9 cellular contexts compared by ENCODE assay signal in genomic region chr17:45234641-45235040, GRCh38. TPM values are rescaled to one million over a fixed set of nuclear protein-coding genes. Genes with fewer than 3 reads are reported as not detected.
DNase-seq lines count a peak whose midpoint lies in the region; ATAC-seq and TF ChIP-seq lines count a peak whose summit lies in the region.
"Had no signal": no experiment of that assay in that cellular context is flagged by ENCODE, and none has a peak within 500 bp of the region (broad histone marks: within the 10 kb centered on the region; RNA-seq: fewer than 3 reads in every experiment).

No MANE protein-coding gene starts in this region.

- H2AFZ ChIP-seq in SK-N-SH (ENCODE audit: low read depth), result no peak overlapping the region

- no peak for TF ChIP-seq EP300 in SK-N-SH (IDR thresholded peaks at IDR 0.05; ENCODE audit: borderline replicate concordance in 1 of 2, low read depth in 1 of 2, low read length in 1 of 2)

- POLR2A ChIA-PET in HEK293 (lab: Yijun Ruan, JAX), result no interaction called here
- POLR2A ChIA-PET in SK-N-SH (lab: Yijun Ruan, JAX), result no interaction called here

- ATAC-seq in CD4-positive, CD25-positive, alpha-beta regulatory T cell (ENCODE audit: low read depth in 2 of 2), result peak; percentile 33 to 64
- peak; percentile 69 for ATAC-seq in effector memory CD8-positive, alpha-beta T cell (replicated peaks)
- ATAC-seq in GM19035 (IDR thresholded peaks at IDR 0.05; ENCODE audit: unreplicated experiment) (no peak), HG02970 (IDR thresholded peaks at IDR 0.05; ENCODE audit: low FRiP score, unreplicated experiment) (no peak)

- peak overlapping the region; percentile 76 to 92 (median 91) for H3K27ac Mint-ChIP-seq in CD4-positive, CD25-positive, alpha-beta regulatory T cell
- peak overlapping the region; percentile 82 to 100 for H3K27ac Mint-ChIP-seq in effector memory CD8-positive, alpha-beta T cell

- H3F3A ChIP-seq in SK-N-SH (replicated peaks; ENCODE audit: insufficient read depth), result no peaks in the 10 kb centered on the region

- H3K4me3 ChIP-seq in CD4-positive, CD25-positive, alpha-beta regulatory T cell (ENCODE audit: low read depth, low read length), result peak overlapping the region; percentile 26
- H3K4me3 ChIP-seq in HEK293 (ENCODE audit: low read depth, low read length), result no peak overlapping the region
- no peak overlapping the region for H3K4me3 ChIP-seq in SK-N-SH (ENCODE audit: low read depth in 2 of 2, low read length in 1 of 2)

- DNase-seq in CD4-positive, CD25-positive, alpha-beta regulatory T cell, result peak in 2 of 3 donors; percentile 51 to 63
- DNase-seq in SK-N-SH (peak; percentile 79), DMS153 treated with DMSO at 0.1 percent for 48 hours (lab: John Stamatoyannopoulos, UW; ENCODE audit: unreplicated experiment) (no peak)
- no peak for DNase-seq in effector memory CD8-positive, alpha-beta T cell
- DNase-seq in stimulated activated naive CD4-positive, alpha-beta T cell (lab: John Stamatoyannopoulos, UW), result peak; percentile 15 to 45 (median 36)

- CTCF ChIA-PET in HEK293 (lab: Yijun Ruan, JAX), result interaction anchor here (0.5 to 11.7 kb wide), 30 partner anchors 8 to 892 kb away, joined by 3 to 192 read pairs (median 6); partner anchors contain the start of genes ACBD4, FMNL1 and HEXIM1
- CTCF ChIA-PET in SK-N-SH (lab: Yijun Ruan, JAX), result interaction anchor here (0.9 to 11.1 kb wide), 23 partner anchors 11 to 190 kb away, joined by 3 to 232 read pairs (median 10); partner anchors contain the start of genes ACBD4, FMNL1, HEXIM1 and MAP3K14

- TF ChIP-seq CTCF in HEK293 (tag by site-specific recombination; IDR thresholded peaks at IDR 0.05), result peak; percentile 73
- TF ChIP-seq CTCF in SK-N-SH (IDR thresholded peaks at IDR 0.05), result peak; percentile 47

- H3K4me1 ChIP-seq in CD4-positive, CD25-positive, alpha-beta regulatory T cell (ENCODE audit: control insufficient read depth, insufficient read depth, low read length, poor library complexity, severe bottlenecking), result peaks cover 59% of the 10 kb centered on the region
- H3K4me1 ChIP-seq in HEK293 (ENCODE audit: control insufficient read depth, insufficient read depth, low read length), result no peaks in the 10 kb centered on the region
- peaks cover 4 to 13% of the 10 kb centered on the region in 2 experiments; a peak in 2 of 4 replicates for H3K4me1 ChIP-seq in SK-N-SH (ENCODE audit: control insufficient read depth in 1 of 2, insufficient read depth in 2 of 2, low read depth in 1 of 2, low read length in 1 of 2)

- no peaks in the 10 kb centered on the region for H3K9me3 ChIP-seq in CD4-positive, CD25-positive, alpha-beta regulatory T cell (ENCODE audit: control insufficient read depth in 2 of 2, low read length in 2 of 2)
- no peaks in the 10 kb centered on the region for H3K9me3 ChIP-seq in HEK293 (ENCODE audit: control insufficient read depth, insufficient read depth, low read depth, low read length)
- H3K9me3 ChIP-seq in SK-N-SH, result no peaks in the 10 kb centered on the region

- H3K27me3 Mint-ChIP-seq in CD4-positive, CD25-positive, alpha-beta regulatory T cell, result no peaks in the 10 kb centered on the region
- H3K27me3 Mint-ChIP-seq in effector memory CD8-positive, alpha-beta T cell, result no peaks in the 10 kb centered on the region

- peak overlapping the region in 3 of 4 donors; percentile 25 to 73 (median 55) for H3K4me3 Mint-ChIP-seq in CD4-positive, CD25-positive, alpha-beta regulatory T cell
- H3K4me3 Mint-ChIP-seq in effector memory CD8-positive, alpha-beta T cell, result peak overlapping the region; percentile 35 to 49

- TF ChIP-seq RAD21 in SK-N-SH (IDR thresholded peaks at IDR 0.05; ENCODE audit: low read length), result peak; percentile 59

- no peaks in the 10 kb centered on the region for H4K20me1 ChIP-seq in SK-N-SH (ENCODE audit: insufficient read depth)

- peak overlapping the region; percentile 68 for H3K27ac ChIP-seq in CD4-positive, CD25-positive, alpha-beta regulatory T cell (ENCODE audit: insufficient read depth, low read length, poor library complexity, severe bottlenecking)
- H3K27ac ChIP-seq in HEK293 (ENCODE audit: extremely low read depth, low read depth, low read length) (no peak overlapping the region), SK-N-SH (ENCODE audit: low read depth in 2 of 2, low read length in 1 of 2) (no peak overlapping the region)

- no peak overlapping the region for H3K4me2 ChIP-seq in SK-N-SH

- whole genome bisulfite sequencing in SK-N-SH (ENCODE audit: low lambda C conversion rate), result 27% methylated on average over 5 of the region's 5 CpGs

- peaks cover 41% of the 10 kb centered on the region for H3K36me3 Mint-ChIP-seq in CD4-positive, CD25-positive, alpha-beta regulatory T cell
- H3K36me3 Mint-ChIP-seq in effector memory CD8-positive, alpha-beta T cell (ENCODE audit: insufficient read depth), result peaks cover 82% of the 10 kb centered on the region

- no peaks in the 10 kb centered on the region for H3K9me2 ChIP-seq in SK-N-SH

- H3K27me3 ChIP-seq in CD4-positive, CD25-positive, alpha-beta regulatory T cell (ENCODE audit: control insufficient read depth, insufficient read depth, low read length), result no peaks in the 10 kb centered on the region
- no peaks in the 10 kb centered on the region for H3K27me3 ChIP-seq in SK-N-SH (ENCODE audit: insufficient read depth)

- peaks cover 5 to 75% (median 45%) of the 10 kb centered on the region in 4 donors for H3K4me1 Mint-ChIP-seq in CD4-positive, CD25-positive, alpha-beta regulatory T cell
- H3K4me1 Mint-ChIP-seq in effector memory CD8-positive, alpha-beta T cell (ENCODE audit: low read depth in 2 of 2), result peaks cover 65% of the 10 kb centered on the region in 2 donors

- no peak overlapping the region for H3K9ac ChIP-seq in SK-N-SH

- no peaks in the 10 kb centered on the region for H3K79me2 ChIP-seq in SK-N-SH (ENCODE audit: insufficient read depth)

- peaks cover 75% of the 10 kb centered on the region for H3K36me3 ChIP-seq in CD4-positive, CD25-positive, alpha-beta regulatory T cell (ENCODE audit: control insufficient read depth, insufficient read depth, low read length)
- H3K36me3 ChIP-seq in HEK293 (ENCODE audit: control insufficient read depth in 2 of 2, insufficient read depth in 1 of 2, low read length in 2 of 2), result no peaks in the 10 kb centered on the region
- H3K36me3 ChIP-seq in SK-N-SH (replicated peaks in 1 of 2; ENCODE audit: control insufficient read depth in 1 of 2, insufficient read depth in 2 of 2, low read length in 1 of 2), result no peaks in the 10 kb centered on the region

- no peaks in the 10 kb centered on the region for H3K9me3 Mint-ChIP-seq in CD4-positive, CD25-positive, alpha-beta regulatory T cell
- H3K9me3 Mint-ChIP-seq in effector memory CD8-positive, alpha-beta T cell, result no peaks in the 10 kb centered on the region

TF ChIP-seq in HEK293, 187 proteins besides CTCF, POLR2A, EP300 and RAD21 (continues in another document):
- TF ChIP-seq HOXD13 (CRISPR knock-in tag; IDR thresholded peaks at IDR 0.05; ENCODE audit: borderline replicate concordance) (no peak), ZNF654 (tag by site-specific recombination; IDR thresholded peaks at IDR 0.05; ENCODE audit: low read depth) (peak; percentile 38), ZBTB17 (tag by site-specific recombination; IDR thresholded peaks at IDR 0.05) (peak; percentile 38; the same call in 1 of the 2 replicates)

TF ChIP-seq in SK-N-SH, 30 proteins besides CTCF, POLR2A, EP300 and RAD21:
- no peak for TF ChIP-seq GABPA (IDR thresholded peaks at IDR 0.05; ENCODE audit: low read depth)
- peak; percentile 49 for TF ChIP-seq SMC3 (IDR thresholded peaks at IDR 0.05; ENCODE audit: low read depth, low read length)
- TF ChIP-seq JUND (IDR thresholded peaks at IDR 0.05), result no peak

RNA-seq across cellular contexts. Expression of gene FMNL1, which starts 13.0 kb away (rescaled TPM):
- 575 TPM for total RNA-seq in CD4-positive, CD25-positive, alpha-beta regulatory T cell
- polyA plus RNA-seq in CD4-positive, CD25-positive, alpha-beta regulatory T cell, result 10 to 100 TPM; 22.8 to 28.5 (median 24.7) TPM
- 1.5 and 2.8 TPM in 2 replicates for polyA plus RNA-seq in SK-N-SH (2012; rRNA removed)
- polyA plus RNA-seq in SK-N-SH (2012; cell fraction: cytosol; rRNA removed), result 1.6 and 2.7 TPM in 2 replicates
- 7.1 and 9.0 TPM in 2 replicates for polyA plus RNA-seq in SK-N-SH (2012; cell fraction: nucleus; rRNA removed)

RNA-seq across cellular contexts. Expression of gene SPATA32, which starts 27.3 kb away (rescaled TPM):
- 0.20 TPM for total RNA-seq in CD4-positive, CD25-positive, alpha-beta regulatory T cell
- under 1 TPM in 2 of 4 donors, not detected in 2; 0.36 to 0.60 TPM for polyA plus RNA-seq in CD4-positive, CD25-positive, alpha-beta regulatory T cell
- polyA plus RNA-seq in SK-N-SH (2012; rRNA removed), result 0.08 TPM in 1 of 2 replicates, not detected in the other
- not detected in 2 replicates for polyA plus RNA-seq in SK-N-SH (2012; cell fraction: cytosol; rRNA removed)
- polyA plus RNA-seq in SK-N-SH (2012; cell fraction: nucleus; rRNA removed), result 0.10 TPM in 1 of 2 replicates, not detected in the other
- total RNA-seq: temporal lobe had no signal

Comparison
In these comparisons a context has a peak if more than half of its experiments do, and no peak if none do; other contexts are left out.
1. ATAC-seq: peak in CD4-positive, CD25-positive, alpha-beta regulatory T cell (2 of 2) and effector memory CD8-positive, alpha-beta T cell (single experiment); none in GM19035 (single experiment) and HG02970 (single experiment).
2. DNase-seq: peak in CD4-positive, CD25-positive, alpha-beta regulatory T cell (2 of 3), SK-N-SH (single experiment) and stimulated activated naive CD4-positive, alpha-beta T cell (6 of 6); none in effector memory CD8-positive, alpha-beta T cell (0 of 3) and DMS153 treated with DMSO at 0.1 percent for 48 hours (single experiment).